Comparison of ENCODE assay signal across 1 cellular context in genomic region chr3:18424862-18425640, GRCh38.
TF ChIP-seq lines count a peak whose summit lies in the region.

Gene SATB1 (minus strand): TSS chr3:18425339. CDS start chr3:18420967, 4,372 bp downstream.

TF ChIP-seq in HEK293, 187 proteins besides CTCF, POLR2A, EP300 and RAD21 (continued from another document):
- peak; percentile 31; the same call in 1 of the 2 replicates for TF ChIP-seq ZBTB10 (tag by site-specific recombination; IDR thresholded peaks at IDR 0.05)
- no peak for TF ChIP-seq ZNF791 (tag by site-specific recombination; IDR thresholded peaks at IDR 0.05)
- TF ChIP-seq ZNF510 (tag by site-specific recombination; IDR thresholded peaks at IDR 0.05; ENCODE audit: insufficient replicate concordance), result no peak
- TF ChIP-seq MEIS1 (CRISPR knock-in tag; IDR thresholded peaks at IDR 0.05; ENCODE audit: borderline replicate concordance), result no peak
- no peak for TF ChIP-seq ZNF521 (tag by site-specific recombination; IDR thresholded peaks at IDR 0.05)
- TF ChIP-seq ZNF433 (tag by site-specific recombination; IDR thresholded peaks at IDR 0.05; ENCODE audit: low read depth), result no peak
- no peak; the same call in 1 of the 2 replicates for TF ChIP-seq OSR2 (tag by site-specific recombination; IDR thresholded peaks at IDR 0.05)
- TF ChIP-seq ZNF121 (tag by site-specific recombination; IDR thresholded peaks at IDR 0.05), result no peak
- no peak for TF ChIP-seq ZFP41 (tag by site-specific recombination; IDR thresholded peaks at IDR 0.05; ENCODE audit: borderline replicate concordance)
- no peak for TF ChIP-seq PRDM1 (tag by site-specific recombination; IDR thresholded peaks at IDR 0.05)
- TF ChIP-seq ZNF138 (tag by site-specific recombination; IDR thresholded peaks at IDR 0.05; ENCODE audit: borderline replicate concordance), result no peak
- TF ChIP-seq ZNF701 (tag by site-specific recombination; IDR thresholded peaks at IDR 0.05), result no peak
- TF ChIP-seq REST (tag by site-specific recombination; IDR thresholded peaks at IDR 0.05), result no peak
- 0 out of 2 replicates have a peak, but pooled peaks have one; percentile 25 for TF ChIP-seq ZNF324 (tag by site-specific recombination; IDR thresholded peaks at IDR 0.05)
- TF ChIP-seq ZNF292 (tag by site-specific recombination; IDR thresholded peaks at IDR 0.05; ENCODE audit: borderline replicate concordance, low read depth), result no peak
- TF ChIP-seq ZNF558 (tag by site-specific recombination; IDR thresholded peaks at IDR 0.05), result no peak
- TF ChIP-seq KLF1 (tag by site-specific recombination; IDR thresholded peaks at IDR 0.05), result peak; percentile 30; the same call in 1 of the 2 replicates
- no peak for TF ChIP-seq ZNF544 (tag by site-specific recombination; IDR thresholded peaks at IDR 0.05)
- no peak for TF ChIP-seq ZNF768 (tag by site-specific recombination; IDR thresholded peaks at IDR 0.05)
- TF ChIP-seq ZNF366 (tag by site-specific recombination; conservative IDR thresholded peaks at IDR 0.05), result no peak
- TF ChIP-seq ZSCAN5A (tag by site-specific recombination; IDR thresholded peaks at IDR 0.05), result no peak
- TF ChIP-seq ZBTB17 (tag by site-specific recombination; IDR thresholded peaks at IDR 0.05), result no peak
- TF ChIP-seq SP7 (tag by site-specific recombination; IDR thresholded peaks at IDR 0.05), result peak; percentile 11; the same call in 1 of the 2 replicates
- TF ChIP-seq ZSCAN30 (tag by site-specific recombination; IDR thresholded peaks at IDR 0.05), result peak; percentile 43; the same call in 1 of the 2 replicates
- TF ChIP-seq ZSCAN18 (tag by site-specific recombination; IDR thresholded peaks at IDR 0.05), result no peak
- TF ChIP-seq ZNF214 (tag by site-specific recombination; IDR thresholded peaks at IDR 0.05; ENCODE audit: borderline replicate concordance), result no peak
- TF ChIP-seq ZNF23 (tag by site-specific recombination; IDR thresholded peaks at IDR 0.05; ENCODE audit: borderline replicate concordance), result no peak
- TF ChIP-seq WT1 (tag by site-specific recombination; IDR thresholded peaks at IDR 0.05), result no peak
- no peak for TF ChIP-seq ZNF148 (tag by site-specific recombination; IDR thresholded peaks at IDR 0.05; ENCODE audit: borderline replicate concordance)
- TF ChIP-seq, protein P1, sequence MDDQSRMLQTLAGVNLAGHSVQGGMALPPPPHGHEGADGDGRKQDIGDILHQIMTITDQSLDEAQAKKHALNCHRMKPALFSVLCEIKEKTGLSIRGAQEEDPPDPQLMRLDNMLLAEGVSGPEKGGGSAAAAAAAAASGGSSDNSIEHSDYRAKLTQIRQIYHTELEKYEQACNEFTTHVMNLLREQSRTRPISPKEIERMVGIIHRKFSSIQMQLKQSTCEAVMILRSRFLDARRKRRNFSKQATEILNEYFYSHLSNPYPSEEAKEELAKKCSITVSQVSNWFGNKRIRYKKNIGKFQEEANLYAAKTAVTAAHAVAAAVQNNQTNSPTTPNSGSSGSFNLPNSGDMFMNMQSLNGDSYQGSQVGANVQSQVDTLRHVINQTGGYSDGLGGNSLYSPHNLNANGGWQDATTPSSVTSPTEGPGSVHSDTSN (CRISPR knock-in tag; IDR thresholded peaks at IDR 0.05), result no peak
- no peak for TF ChIP-seq ZBTB1 (tag by site-specific recombination; IDR thresholded peaks at IDR 0.05)
- TF ChIP-seq ZNF341 (tag by site-specific recombination; IDR thresholded peaks at IDR 0.05; ENCODE audit: low read depth), result no peak
- TF ChIP-seq ZNF639 (tag by site-specific recombination; IDR thresholded peaks at IDR 0.05), result no peak
- TF ChIP-seq ZNF184 (tag by site-specific recombination; IDR thresholded peaks at IDR 0.05), result no peak
- TF ChIP-seq ZNF747 (tag by site-specific recombination; IDR thresholded peaks at IDR 0.05), result no peak
- TF ChIP-seq, protein P2, sequence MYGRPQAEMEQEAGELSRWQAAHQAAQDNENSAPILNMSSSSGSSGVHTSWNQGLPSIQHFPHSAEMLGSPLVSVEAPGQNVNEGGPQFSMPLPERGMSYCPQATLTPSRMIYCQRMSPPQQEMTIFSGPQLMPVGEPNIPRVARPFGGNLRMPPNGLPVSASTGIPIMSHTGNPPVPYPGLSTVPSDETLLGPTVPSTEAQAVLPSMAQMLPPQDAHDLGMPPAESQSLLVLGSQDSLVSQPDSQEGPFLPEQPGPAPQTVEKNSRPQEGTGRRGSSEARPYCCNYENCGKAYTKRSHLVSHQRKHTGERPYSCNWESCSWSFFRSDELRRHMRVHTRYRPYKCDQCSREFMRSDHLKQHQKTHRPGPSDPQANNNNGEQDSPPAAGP (tag by site-specific recombination; IDR thresholded peaks at IDR 0.05), result peak; percentile 41; the same call in 1 of the 2 replicates
- 0 out of 2 replicates have a peak, but pooled peaks have one; percentile 5 for TF ChIP-seq TCF7L2 (IDR thresholded peaks at IDR 0.05; ENCODE audit: borderline replicate concordance, low read depth, low read length)
- TF ChIP-seq ZNF223 (tag by site-specific recombination; IDR thresholded peaks at IDR 0.05), result no peak
- peak; percentile 60; the same call in 1 of the 2 replicates for TF ChIP-seq ZNF692 (tag by site-specific recombination; IDR thresholded peaks at IDR 0.05)
- TF ChIP-seq ZBTB44 (tag by site-specific recombination; IDR thresholded peaks at IDR 0.05), result no peak
- no peak for TF ChIP-seq FEZF1 (tag by site-specific recombination; IDR thresholded peaks at IDR 0.05)
